In the genomic region with DNA sequence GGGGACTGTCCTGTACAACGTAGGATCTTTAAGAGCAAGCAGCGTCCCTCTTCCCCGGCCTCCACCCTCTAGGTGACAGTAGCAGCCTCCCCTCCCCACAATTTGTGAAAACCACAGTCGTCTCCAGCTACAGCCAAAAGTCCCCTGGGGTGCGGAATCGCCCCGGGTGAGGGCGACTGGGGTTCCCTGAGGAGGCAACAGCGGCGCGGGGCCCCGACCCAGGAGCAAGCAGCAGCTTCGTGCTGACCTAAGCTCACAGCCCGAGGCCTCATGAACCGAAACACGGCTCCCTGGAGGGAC, we compare ENCODE assay signal across 8 cellular contexts. TPM values are rescaled to one million over a fixed set of nuclear protein-coding genes. Genes with fewer than 3 reads are reported as not detected.
DNase-seq lines count a peak whose midpoint lies in the region; ATAC-seq, FAIRE-seq and TF ChIP-seq lines count a peak whose summit lies in the region.

No MANE protein-coding gene starts in this region.

- no peak for DNase-seq in CD8-positive, alpha-beta memory T cell
- peak; percentile 6 for DNase-seq in LoVo (ENCODE audit: low spot score)
- no peak for DNase-seq in colonic mucosa
- no peak for DNase-seq in naive thymus-derived CD4-positive, alpha-beta T cell
- DNase-seq in H54 (ENCODE audit: insufficient read length, low spot score): no peak
- no peak for DNase-seq in activated CD4-positive, alpha-beta T cell treated with anti-CD3 and anti-CD28 coated beads for 48 hours
- DNase-seq in dermis blood vessel endothelial cell: no peak

- peak overlapping the region; percentile 84 for H3K27ac ChIP-seq in CD8-positive, alpha-beta memory T cell (ENCODE audit: low read depth, low read length)
- peak overlapping the region; percentile 84 for H3K27ac ChIP-seq in colonic mucosa
- H3K27ac ChIP-seq in naive thymus-derived CD4-positive, alpha-beta T cell (ENCODE audit: low read depth, low read length): peak overlapping the region; percentile 93

- CTCF ChIA-PET in CD8-positive, alpha-beta memory T cell (lab: Charles Lee): interaction anchor here (1.3 kb wide), 1 partner anchor 138 kb away, joined by 4 read pairs; no protein-coding TSS in a partner anchor
- CTCF ChIA-PET in naive thymus-derived CD4-positive, alpha-beta T cell (lab: Charles Lee): interaction anchor here (0.7 kb wide), 1 partner anchor 253 kb away, joined by 3 read pairs; no protein-coding TSS in a partner anchor

- peak overlapping the region; percentile 81 for H3K4me3 ChIP-seq in CD8-positive, alpha-beta memory T cell (ENCODE audit: low read length)
- peak overlapping the region; percentile 62 for H3K4me3 ChIP-seq in colonic mucosa
- peak overlapping the region; percentile 79 for H3K4me3 ChIP-seq in naive thymus-derived CD4-positive, alpha-beta T cell (ENCODE audit: low read length)

- no peaks in the 10 kb centered on the region for H3K27me3 ChIP-seq in CD8-positive, alpha-beta memory T cell (ENCODE audit: insufficient read depth, low read length, poor library complexity, severe bottlenecking)
- no peaks in the 10 kb centered on the region for H3K27me3 ChIP-seq in colonic mucosa
- H3K27me3 ChIP-seq in naive thymus-derived CD4-positive, alpha-beta T cell (ENCODE audit: control insufficient read depth in 2 of 2, insufficient read depth in 2 of 2, low read length in 2 of 2): no peaks in the 10 kb centered on the region

- POLR2A ChIA-PET in CD8-positive, alpha-beta memory T cell (lab: Charles Lee): no interaction called here
- POLR2A ChIA-PET in naive thymus-derived CD4-positive, alpha-beta T cell (lab: Charles Lee): interaction anchor here (1.1 kb wide), 2 partner anchors 8 to 603 kb away, joined by 3 read pairs; a partner anchor contains a TSS

- peaks cover 4 to 29% (median 15%) of the 10 kb centered on the region in 3 donors for H3K36me3 Mint-ChIP-seq in CD8-positive, alpha-beta memory T cell
- H3K36me3 Mint-ChIP-seq in naive thymus-derived CD4-positive, alpha-beta T cell: peaks cover 5 to 25% (median 18%) of the 10 kb centered on the region in 5 donors

- H3K4me3 Mint-ChIP-seq in CD8-positive, alpha-beta memory T cell: peak overlapping the region; percentile 83 to 98 (median 90)
- H3K4me3 Mint-ChIP-seq in naive thymus-derived CD4-positive, alpha-beta T cell: peak overlapping the region; percentile 84 to 98 (median 90)

- peak overlapping the region; percentile 39 to 97 (median 90) for H3K27ac Mint-ChIP-seq in CD8-positive, alpha-beta memory T cell
- peak overlapping the region; percentile 93 to 99 (median 96) for H3K27ac Mint-ChIP-seq in naive thymus-derived CD4-positive, alpha-beta T cell

- peaks cover 0 to 1% of the 10 kb centered on the region in 2 donors for H3K27me3 Mint-ChIP-seq in CD8-positive, alpha-beta memory T cell
- peaks cover 0 to 16% (median 0%) of the 10 kb centered on the region in 5 donors for H3K27me3 Mint-ChIP-seq in naive thymus-derived CD4-positive, alpha-beta T cell

- TF ChIP-seq POLR2A in H54 (IDR thresholded peaks at IDR 0.05; ENCODE audit: low read depth, low read length): no peak

- ATAC-seq in GM21367 (IDR thresholded peaks at IDR 0.05; ENCODE audit: unreplicated experiment): peak; percentile 23
- no peak for ATAC-seq in naive thymus-derived CD4-positive, alpha-beta T cell

- peaks cover 15% of the 10 kb centered on the region for H3K4me1 ChIP-seq in CD8-positive, alpha-beta memory T cell (ENCODE audit: insufficient read depth, low read length)
- H3K4me1 ChIP-seq in colonic mucosa: no peaks in the 10 kb centered on the region
- H3K4me1 ChIP-seq in naive thymus-derived CD4-positive, alpha-beta T cell (ENCODE audit: control insufficient read depth in 2 of 2, insufficient read depth in 2 of 2, low read length in 2 of 2): peaks cover 9 to 11% of the 10 kb centered on the region in 2 donors

- no peaks in the 10 kb centered on the region for H3K36me3 ChIP-seq in CD8-positive, alpha-beta memory T cell (ENCODE audit: insufficient read depth, low read length)
- H3K36me3 ChIP-seq in colonic mucosa: no peaks in the 10 kb centered on the region
- H3K36me3 ChIP-seq in naive thymus-derived CD4-positive, alpha-beta T cell (ENCODE audit: control insufficient read depth in 2 of 3, insufficient read depth in 3 of 3, low read length in 3 of 3): no peaks in the 10 kb centered on the region

- intact Hi-C loops in colonic mucosa (cut with DNase I): no loop called here
- intact Hi-C loops in naive thymus-derived CD4-positive, alpha-beta T cell (cut with micrococcal nuclease): loop anchor here (1.0 to 10.0 kb wide), 13 partner anchors 137 to 988 kb away; a partner anchor contains a TSS

- H3K4me1 Mint-ChIP-seq in CD8-positive, alpha-beta memory T cell: peaks cover 19 to 34% (median 31%) of the 10 kb centered on the region in 3 donors
- H3K4me1 Mint-ChIP-seq in naive thymus-derived CD4-positive, alpha-beta T cell: peaks cover 6 to 41% (median 26%) of the 10 kb centered on the region in 7 donors

- TF ChIP-seq CTCF in colonic mucosa (IDR thresholded peaks at IDR 0.05): no peak

- H3K9me3 Mint-ChIP-seq in CD8-positive, alpha-beta memory T cell: peaks cover 0 to 5% (median 0%) of the 10 kb centered on the region in 5 donors
- peaks cover 0 to 17% (median 1%) of the 10 kb centered on the region in 11 donors for H3K9me3 Mint-ChIP-seq in naive thymus-derived CD4-positive, alpha-beta T cell

- no peak for FAIRE-seq in H54 (lab: Jason Lieb, UNC)

- peak overlapping the region; percentile 87 to 98 for H3K9ac ChIP-seq in colonic mucosa (ENCODE audit: low read depth in 2 of 2, low read length in 2 of 2)

- H3K9me3 ChIP-seq in CD8-positive, alpha-beta memory T cell (ENCODE audit: low read length): no peaks in the 10 kb centered on the region
- H3K9me3 ChIP-seq in colonic mucosa: no peaks in the 10 kb centered on the region
- no peaks in the 10 kb centered on the region for H3K9me3 ChIP-seq in naive thymus-derived CD4-positive, alpha-beta T cell (ENCODE audit: control insufficient read depth in 2 of 3, low read length in 3 of 3)

RNA-seq across cellular contexts. Expression of a gene that starts 0.3 kb away (rescaled TPM):
- 10 to 100 TPM; 23.9 to 25.2 TPM for total RNA-seq in CD8-positive, alpha-beta memory T cell
- polyA plus RNA-seq in CD8-positive, alpha-beta memory T cell: 7.3 TPM
- total RNA-seq in colonic mucosa (10 to 100 TPM; 14.1 to 17.6 TPM), dermis blood vessel endothelial cell (1.8 and 5.1 TPM in 2 replicates)
- total RNA-seq in naive thymus-derived CD4-positive, alpha-beta T cell: 10 to 100 TPM; 18.7 to 44.9 (median 26.3) TPM
- 10 to 100 TPM in 1 of 2 donors, 1 to 10 TPM in 1; 8.7 to 14.9 TPM for polyA plus RNA-seq in naive thymus-derived CD4-positive, alpha-beta T cell

RNA-seq across cellular contexts. Expression of a gene that starts 0.4 kb away (rescaled TPM):
- total RNA-seq in CD8-positive, alpha-beta memory T cell: not detected
- polyA plus RNA-seq in CD8-positive, alpha-beta memory T cell: not detected
- total RNA-seq in colonic mucosa (not detected), dermis blood vessel endothelial cell (not detected in 2 replicates)
- not detected for total RNA-seq in naive thymus-derived CD4-positive, alpha-beta T cell
- not detected for polyA plus RNA-seq in naive thymus-derived CD4-positive, alpha-beta T cell
